ENCODE assay signal across 9 cellular contexts in the genomic region with DNA sequence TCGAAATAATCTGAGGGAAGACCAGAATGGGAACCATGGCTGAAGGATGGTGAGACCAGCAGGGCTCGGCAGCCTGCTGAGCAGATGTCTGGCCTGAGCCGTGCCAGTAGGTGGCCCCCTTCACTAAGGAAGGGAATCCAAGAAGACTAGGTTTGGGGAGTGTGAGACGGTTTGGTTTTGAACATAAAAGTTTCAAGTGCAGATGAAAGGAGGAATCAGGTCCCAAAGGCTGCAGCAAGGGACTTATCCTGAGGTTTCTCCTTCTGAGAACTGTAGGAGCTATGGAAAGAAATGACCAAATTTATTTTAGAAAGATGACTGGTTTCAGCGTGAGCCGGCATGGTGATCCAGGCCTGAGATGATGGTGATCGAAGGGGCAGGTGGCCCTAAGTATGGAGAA. TPM values are rescaled to one million over a fixed set of nuclear protein-coding genes. Genes with fewer than 3 reads are reported as not detected.
A peak's percentile ranks its signal among the peaks of the same experiment; 100 is the strongest.
DNase-seq lines count a peak whose midpoint lies in the region; ATAC-seq and TF ChIP-seq lines count a peak whose summit lies in the region.
"Had no signal": no experiment of that assay in that cellular context is flagged by ENCODE, and none has a peak within 500 bp of the region (broad histone marks: within the 10 kb centered on the region; RNA-seq: fewer than 3 reads in every experiment).

No MANE protein-coding gene starts in this region.

- H3K9me3 Mint-ChIP-seq in Calu3 (ENCODE audit: low read depth, unreplicated experiment) = no peaks in the 10 kb centered on the region

- H3K23ac ChIP-seq in trophoblast cell (ENCODE audit: low read length) = no peak overlapping the region

- no peak overlapping the region for H3K27ac Mint-ChIP-seq in Calu3 (ENCODE audit: unreplicated experiment)

- no peak overlapping the region for H2BK5ac ChIP-seq in trophoblast cell (ENCODE audit: low read depth, low read length, poor library complexity)

- no peak overlapping the region for H4K12ac ChIP-seq in trophoblast cell (ENCODE audit: low read depth, low read length)

- no CpG with 5 or more reads among the region's 7 CpGs for WGBS in trophoblast cell (ENCODE audit: extremely low coverage, insufficient coverage, insufficient read length)

- no peak overlapping the region for H3K4me3 Mint-ChIP-seq in Calu3 (ENCODE audit: low read depth, unreplicated experiment)

- no peak overlapping the region for H4K8ac ChIP-seq in trophoblast cell (ENCODE audit: low read depth, low read length)

- CTCF ChIA-PET in Calu3 (lab: Charles Lee) = interaction anchor here (1.0 to 2.6 kb wide), 3 partner anchors 247 to 256 kb away, joined by 4 to 19 read pairs (median 4); no protein-coding TSS in a partner anchor

- peak; percentile 91 for TF ChIP-seq CTCF in Calu3 (IDR thresholded peaks at IDR 0.05; ENCODE audit: unreplicated experiment)

- peaks cover 3% of the 10 kb centered on the region in 2 experiments for H3K4me1 ChIP-seq in trophoblast cell (ENCODE audit: control insufficient read depth in 1 of 2, insufficient read depth in 2 of 2, low read length in 2 of 2)

- H2AFZ ChIP-seq in trophoblast cell (ENCODE audit: insufficient read depth, low read length, poor library complexity) = no peak overlapping the region

- BruUV-seq in Calu3 (replicated peaks; lab: Mats Ljungman, UMichigan) = no TSS peak

- no peak overlapping the region for H3K9ac ChIP-seq in trophoblast cell (ENCODE audit: low read length)

- no peak overlapping the region for H3K4me2 ChIP-seq in trophoblast cell (ENCODE audit: low read length)

- H3K4me1 Mint-ChIP-seq in Calu3 (ENCODE audit: low read depth, unreplicated experiment) = peaks cover 16% of the 10 kb centered on the region

- H2BK120ac ChIP-seq in trophoblast cell (ENCODE audit: insufficient read depth, low read length, poor library complexity) = no peak overlapping the region

- intact Hi-C loops in Calu3 (cut with micrococcal nuclease; ENCODE audit: unreplicated experiment) = loop anchor here (1.0 to 10.0 kb wide), 5 partner anchors 246 to 652 kb away; no protein-coding TSS in a partner anchor

- H3K79me1 ChIP-seq in trophoblast cell (ENCODE audit: low read length) = peaks cover 7% of the 10 kb centered on the region

- no peak overlapping the region for H3K14ac ChIP-seq in trophoblast cell (ENCODE audit: low read length)

- H4K91ac ChIP-seq in trophoblast cell (ENCODE audit: low read depth, low read length) = no peak overlapping the region

- H3K9me3 ChIP-seq in trophoblast cell (ENCODE audit: insufficient read depth, low read depth, low read length) = no peaks in the 10 kb centered on the region

- H3K18ac ChIP-seq in trophoblast cell (ENCODE audit: low read length) = no peak overlapping the region

- ATAC-seq in GM18873 (IDR thresholded peaks at IDR 0.05; ENCODE audit: low FRiP score, unreplicated experiment) = no peak

- DNase-seq in Calu3 (peak; percentile 89), KBM-7 (peak; percentile 69), SHP77 (lab: John Stamatoyannopoulos, UW) (peak; percentile 57 to 67), foreskin melanocyte (peak; percentile 44), trophoblast cell (peak; percentile 43 to 64), ureter (ENCODE audit: low spot score) (peak; percentile 69)
- peak; percentile 64 for DNase-seq in activated effector memory CD4-positive, alpha-beta T cell treated with Interleukin-2 at 50 U/mL for 16 hours

- H3K4ac ChIP-seq in trophoblast cell (ENCODE audit: low read depth, low read length) = no peak overlapping the region

- no peak overlapping the region for H2AK5ac ChIP-seq in trophoblast cell (ENCODE audit: low read length)

- H3K27ac ChIP-seq in trophoblast cell (ENCODE audit: low read depth, low read length) = no peak overlapping the region
- H3K27ac ChIP-seq: SK-N-MC had no signal

- in situ Hi-C loops in KBM-7 (cut with MboI; ENCODE audit: low pct_unique_long_range_greater_than_20kb, low sequenced_read_pairs) = loop anchor here (25.0 kb wide), 1 partner anchor 172 kb away; no protein-coding TSS in a partner anchor

- H3K36me3 Mint-ChIP-seq in Calu3 (ENCODE audit: insufficient read depth, unreplicated experiment) = peaks cover 22% of the 10 kb centered on the region

- H3K79me2 ChIP-seq in trophoblast cell (ENCODE audit: control insufficient read depth, insufficient read depth, low read length, poor library complexity) = peaks cover 4% of the 10 kb centered on the region

- H3K27me3 Mint-ChIP-seq in Calu3 (ENCODE audit: unreplicated experiment) = no peaks in the 10 kb centered on the region

- no peak overlapping the region for H2BK12ac ChIP-seq in trophoblast cell (ENCODE audit: low read length)

- H3K27me3 ChIP-seq in trophoblast cell (ENCODE audit: insufficient read depth, low read length) = no peaks in the 10 kb centered on the region

- no peaks in the 10 kb centered on the region for H3K36me3 ChIP-seq in trophoblast cell (ENCODE audit: control insufficient read depth in 1 of 2, insufficient read depth in 2 of 2, low read length in 2 of 2)

- no peak overlapping the region for H3K4me3 ChIP-seq in trophoblast cell (ENCODE audit: low read depth, low read length)
- H3K4me3 ChIP-seq: SK-N-MC had no signal

RNA-seq across cellular contexts. Expression of a gene that starts 4.6 kb away (rescaled TPM):
- total RNA-seq in Calu3 (2022) = 52.2 and 56.7 TPM in 2 replicates
- polyA plus RNA-seq in trophoblast cell (2013) = 61.8 and 64.9 TPM in 2 replicates
- 24.4 TPM for total RNA-seq in ureter

RNA-seq across cellular contexts. Expression of a gene that starts 28.1 kb away (rescaled TPM):
- total RNA-seq in Calu3 (2022) (0.50 and 0.59 TPM in 2 replicates), ureter (35.2 TPM)
- 13.7 and 14.2 TPM in 2 replicates for polyA plus RNA-seq in trophoblast cell (2013)

RNA-seq across cellular contexts. Expression of a gene that starts 32.0 kb away (rescaled TPM):
- total RNA-seq in Calu3 (2022) (not detected in 2 replicates), ureter (not detected)
- polyA plus RNA-seq in trophoblast cell (2013) = 0.01 and 0.06 TPM in 2 replicates

Comparison
In these comparisons a context has a peak if more than half of its experiments do, and no peak if none do; other contexts are left out.
1. RNA of a gene that starts 28.1 kb away (total RNA-seq): 35.2 TPM in ureter (single experiment); 0.50 to 0.59 TPM in Calu3; every median in the first group is over 10 times any median in the second.
2. Peak in every context shown above with its lines, with median percentiles within 50 percentile points of each other: DNase-seq.